Comparison of ENCODE assay signal across 1 cellular context in the genomic region with DNA sequence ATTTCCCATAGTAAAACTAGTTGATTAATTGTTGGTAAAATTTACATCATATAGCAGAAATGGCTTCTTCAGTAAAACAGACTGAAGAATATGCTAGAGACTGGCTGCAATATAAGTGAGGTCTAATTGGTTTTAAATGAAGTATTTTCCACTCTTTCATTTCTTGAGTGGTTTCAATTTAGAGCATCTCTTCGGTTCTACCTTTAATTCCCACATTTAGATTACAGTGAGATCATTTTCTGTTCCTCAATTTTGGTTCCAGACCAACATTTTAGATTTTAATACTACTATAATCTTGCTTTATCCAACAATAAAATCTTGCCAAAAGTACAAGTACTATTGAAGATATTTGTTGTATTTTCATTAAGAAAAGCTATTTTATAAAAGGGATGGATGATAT.
TF ChIP-seq lines count a peak whose summit lies in the region.

No MANE protein-coding gene starts in this region.

TF ChIP-seq in K562, 482 proteins besides CTCF, POLR2A, EP300 and RAD21:
- TF ChIP-seq ZNF696 (CRISPR knock-in tag; conservative IDR thresholded peaks at IDR 0.05): no peak
- TF ChIP-seq TOE1 (IDR thresholded peaks at IDR 0.05; ENCODE audit: borderline replicate concordance): no peak
- TF ChIP-seq TOE1 (CRISPR knock-in tag; IDR thresholded peaks at IDR 0.05; ENCODE audit: borderline replicate concordance, low read depth): no peak
- TF ChIP-seq ZNF146 (CRISPR knock-in tag; IDR thresholded peaks at IDR 0.05; ENCODE audit: unreplicated experiment): no peak
- TF ChIP-seq, protein P1, sequence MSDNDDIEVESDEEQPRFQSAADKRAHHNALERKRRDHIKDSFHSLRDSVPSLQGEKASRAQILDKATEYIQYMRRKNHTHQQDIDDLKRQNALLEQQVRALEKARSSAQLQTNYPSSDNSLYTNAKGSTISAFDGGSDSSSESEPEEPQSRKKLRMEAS (CRISPR knock-in tag; IDR thresholded peaks at IDR 0.05): no peak
- no peak for TF ChIP-seq CREB1 (IDR thresholded peaks at IDR 0.05)
- no peak for TF ChIP-seq CREB1 (CRISPR knock-in tag; IDR thresholded peaks at IDR 0.05)
